In the genomic region with DNA sequence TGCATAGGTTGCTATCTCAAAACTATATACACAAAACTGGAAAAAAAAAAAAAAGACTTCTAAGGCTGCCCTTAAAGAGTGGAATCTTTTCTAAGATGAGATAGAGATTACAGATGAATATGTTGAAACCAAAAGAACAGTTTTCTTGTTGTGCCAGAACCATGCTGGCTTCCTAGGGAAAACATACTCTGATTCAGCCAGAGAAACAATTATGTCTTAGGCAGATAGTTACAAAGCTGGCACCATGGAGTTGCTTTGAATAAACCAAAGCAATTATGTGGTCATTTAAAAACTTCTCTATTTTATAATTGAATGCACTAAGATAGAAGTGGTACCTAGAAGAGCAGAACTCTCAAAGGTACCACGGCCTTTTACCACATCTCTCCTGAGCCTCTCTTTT, we compare ENCODE assay signal across 21 cellular contexts.
DNase-seq lines count a peak whose midpoint lies in the region; ATAC-seq, FAIRE-seq and TF ChIP-seq lines count a peak whose summit lies in the region.
"Had no signal": no experiment of that assay in that cellular context is flagged by ENCODE, and none has a peak within 500 bp of the region (broad histone marks: within the 10 kb centered on the region; RNA-seq: fewer than 3 reads in every experiment).

No MANE protein-coding gene starts in this region.

- 93 to 100% methylated on average over 1 of the region's 1 CpG for WGBS in lower leg skin, 2 donors

- no peak for DNase-seq in caudate nucleus (lab: John Stamatoyannopoulos, UW)
- DNase-seq in frontal cortex (ENCODE audit: low spot score in 2 of 2): no peak
- peak; percentile 48 for DNase-seq in medulla oblongata (ENCODE audit: extremely low spot score)
- DNase-seq in SKM-1 (lab: John Stamatoyannopoulos, UW; ENCODE audit: unreplicated experiment): no peak
- no peak for DNase-seq in DMS53 (lab: John Stamatoyannopoulos, UW)
- no peak for DNase-seq in lower leg skin (ENCODE audit: low spot score in 2 of 2)
- DNase-seq: CD4-positive, alpha-beta T cell; CD8-positive, alpha-beta memory T cell; DMS 273 treated with DMSO at 0.1 percent for 48 hours; DMS79 treated with DMSO at 0.1 percent for 48 hours; GF-D8; GOT3; HFFc6 had no signal

- FAIRE-seq in frontal cortex (lab: Jason Lieb, UNC): peak; percentile 47
- FAIRE-seq: D721Med, GM12891, GM18507, H54 had no signal

- intact Hi-C loops in lower leg skin (cut with DNase I; ENCODE audit: low total_unique reads): no loop called here

- H3K27ac ChIP-seq in caudate nucleus (ENCODE audit: low read depth, low read length): peak overlapping the region; percentile 7
- peak overlapping the region; percentile 71 for H3K27ac ChIP-seq in temporal lobe (ENCODE audit: low read depth, low read length)
- H3K27ac ChIP-seq: BLaER1 had no signal

- no peak for TF ChIP-seq CTCF in lower leg skin (IDR thresholded peaks at IDR 0.05)

- H3K4me3 ChIP-seq in lower leg skin (ENCODE audit: low read depth, poor library complexity, severe bottlenecking): no peak overlapping the region
- H3K4me3 ChIP-seq: BLaER1, HAP-1 had no signal

- TF ChIP-seq POLR2A in lower leg skin (IDR thresholded peaks at IDR 0.05): no peak

- ATAC-seq in HG02938 (IDR thresholded peaks at IDR 0.05; ENCODE audit: unreplicated experiment): no peak
